29 cellular contexts compared by ENCODE assay signal in the genomic region with DNA sequence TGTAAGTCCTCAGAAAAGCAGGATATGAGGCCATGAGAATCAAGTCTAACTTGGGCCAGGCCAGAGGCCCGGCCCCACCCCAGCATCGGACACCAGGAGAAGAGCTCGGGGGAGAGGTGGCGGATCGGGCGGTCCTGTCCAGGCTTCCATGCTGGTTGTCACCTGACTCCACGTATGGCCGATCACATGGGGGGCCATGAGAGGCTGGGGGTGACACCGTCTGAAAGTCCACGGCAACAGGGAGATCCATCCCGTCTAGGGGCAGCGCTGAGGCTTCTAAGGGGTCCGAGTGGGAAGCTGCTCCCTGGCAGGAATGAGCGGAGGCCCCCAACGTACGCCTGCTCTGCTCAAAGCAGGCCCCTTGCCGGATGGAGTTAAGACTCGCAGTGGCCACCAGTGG.
"Had no signal": no experiment of that assay in that cellular context is flagged by ENCODE, and none has a peak within 500 bp of the region (broad histone marks: within the 10 kb centered on the region; RNA-seq: fewer than 3 reads in every experiment).

No MANE protein-coding gene starts in this region.

- H3K27ac Mint-ChIP-seq: naive thymus-derived CD4-positive, alpha-beta T cell; natural killer cell; nephron; progenitor cell of endocrine pancreas; stimulated activated memory B cell treated with anti-CD40 and anti-IgM and Interleukin-4, amounts not matched to agents 10 μg/mL and 1 μg/mL and 100 μg/mL, for 72 hours; stimulated activated naive CD8-positive, alpha-beta T cell treated with anti-CD3 and anti-CD28 coated beads, Interleukin-15, Interleukin-2, amounts not matched to agents 100 ng/mL and 50 ng/mL, for 24 hours had no signal

- H3K36me3 ChIP-seq: ovary, right lobe of liver, stomach, thoracic aorta, thyroid gland, tibial nerve, upper lobe of right lung, uterus had no signal

- H3K27me3 ChIP-seq: ovary, right lobe of liver, uterus had no signal

- H3K4me3 Mint-ChIP-seq: naive thymus-derived CD4-positive, alpha-beta T cell; natural killer cell; nephron; neural crest cell; stimulated activated memory B cell treated with anti-CD40 and anti-IgM and Interleukin-4, amounts not matched to agents 10 μg/mL and 1 μg/mL and 100 μg/mL, for 72 hours; stimulated activated naive CD8-positive, alpha-beta T cell treated with anti-CD3 and anti-CD28 coated beads, Interleukin-15, Interleukin-2, amounts not matched to agents 100 ng/mL and 50 ng/mL, for 24 hours had no signal

- H3K36me3 Mint-ChIP-seq: naive thymus-derived CD4-positive, alpha-beta T cell; natural killer cell; stimulated activated memory B cell treated with anti-CD40 and anti-IgM and Interleukin-4, amounts not matched to agents 10 μg/mL and 1 μg/mL and 100 μg/mL, for 72 hours had no signal

- H3K4me3 ChIP-seq: ovary, psoas muscle, right lobe of liver, sigmoid colon, stomach, thoracic aorta, thyroid gland, tibial nerve, upper lobe of right lung, uterus had no signal

- H3K4me1 ChIP-seq: parathyroid adenoma, psoas muscle, right lobe of liver, thyroid gland, upper lobe of right lung, uterus had no signal

- H3K27ac ChIP-seq: ovary, parathyroid adenoma, psoas muscle, right lobe of liver, sigmoid colon, stomach, thoracic aorta, thyroid gland, tibial nerve, upper lobe of right lung, uterus had no signal

- DNase-seq: naive thymus-derived CD4-positive, alpha-beta T cell; natural killer cell; occipital lobe; ovary; posterior cingulate gyrus; psoas muscle; right cardiac atrium; right lobe of liver; sigmoid colon; small intestine; stimulated activated CD4-positive, alpha-beta T cell treated with anti-CD3 and anti-CD28 coated beads, Interleukin-15, amount 100 ng/mL, for 24 hours; stimulated activated CD4-positive, alpha-beta T cell treated with anti-CD3 and anti-CD28 coated beads, Interleukin-2, amount 100 ng/mL, for 24 hours; stimulated activated CD4-positive, alpha-beta T cell treated with anti-CD3 and anti-CD28 coated beads, Interleukin-2, amount 100 ng/mL, for 48 hours; stimulated activated CD4-positive, alpha-beta T cell treated with anti-CD3 and anti-CD28 coated beads, Interleukin-4, amount 100 ng/mL, for 4 hours; stimulated activated CD8-positive, alpha-beta memory T cell treated with anti-CD3 and anti-CD28 coated beads, Interleukin-4, amount 100 ng/mL, for 48 hours; stimulated activated naive CD4-positive, alpha-beta T cell treated with Interleukin-2 at 50 U/mL for 16 hours; stomach; thyroid gland; trophoblast cell; upper lobe of right lung; uterus had no signal

- H3K9me3 ChIP-seq: ovary, psoas muscle, right lobe of liver, sigmoid colon, stomach, thoracic aorta, thyroid gland, tibial nerve, upper lobe of right lung, uterus had no signal

- H3K9me3 Mint-ChIP-seq: naive thymus-derived CD4-positive, alpha-beta T cell; natural killer cell; nephron; neural crest cell; stimulated activated memory B cell treated with anti-CD40 and anti-IgM and Interleukin-4, amounts not matched to agents 10 μg/mL and 1 μg/mL and 100 μg/mL, for 72 hours; stimulated activated naive CD8-positive, alpha-beta T cell treated with anti-CD3 and anti-CD28 coated beads, Interleukin-15, Interleukin-2, amounts not matched to agents 100 ng/mL and 50 ng/mL, for 24 hours had no signal

- H3K9ac ChIP-seq: parathyroid adenoma had no signal

- ATAC-seq: naive thymus-derived CD4-positive, alpha-beta T cell; natural killer cell; psoas muscle; right cardiac atrium; right lobe of liver; stimulated activated memory B cell treated with anti-CD40 and anti-IgM and Interleukin-4, amounts not matched to agents 10 μg/mL and 1 μg/mL and 100 μg/mL, for 72 hours; upper lobe of right lung had no signal

- H3K4me1 Mint-ChIP-seq: nephron, neural crest cell had no signal
